ENCODE assay signal across 2 cellular contexts in the genomic region with DNA sequence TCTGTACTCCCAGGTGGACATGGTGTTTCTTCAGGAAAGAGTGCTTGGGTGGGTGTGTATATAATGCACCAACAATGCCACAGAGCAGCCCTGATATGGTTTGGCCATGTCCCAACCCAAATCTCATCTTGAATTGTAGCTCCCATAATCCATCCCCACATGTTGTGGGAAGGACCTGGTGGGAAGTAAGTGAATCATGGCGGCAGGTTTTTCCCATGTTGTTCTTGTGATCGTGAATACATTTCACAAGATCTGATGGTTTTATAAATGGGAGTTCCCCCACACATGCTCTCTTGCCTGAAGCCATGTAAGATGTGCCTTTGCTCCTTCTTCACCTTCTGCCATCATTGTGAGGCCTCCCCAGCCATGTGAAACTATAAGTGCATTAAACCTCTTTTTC.
TF ChIP-seq lines count a peak whose summit lies in the region.

No MANE protein-coding gene starts in this region.

TF ChIP-seq in A549, 52 proteins besides CTCF, POLR2A, EP300 and RAD21:
- TF ChIP-seq EHF (CRISPR knock-in tag; IDR thresholded peaks at IDR 0.05): no peak
- no peak for TF ChIP-seq RARB (CRISPR knock-in tag; IDR thresholded peaks at IDR 0.05)

TF ChIP-seq in IMR-90, 13 proteins besides CTCF, POLR2A, EP300 and RAD21:
- TF ChIP-seq CHD1 (IDR thresholded peaks at IDR 0.05; ENCODE audit: low read depth, low read length): no peak
TF ChIP-seq in IMR-90: peak in this region for 0.
